Comparison of ENCODE assay signal across 1 cellular context in genomic region chr2:96869281-96869823, GRCh38.
TF ChIP-seq lines count a peak whose summit lies in the region.

No MANE protein-coding gene starts in this region.

TF ChIP-seq in GM23338, 12 proteins besides CTCF, POLR2A, EP300 and RAD21:
- TF ChIP-seq REST (IDR thresholded peaks at IDR 0.05; ENCODE audit: unreplicated experiment) (no peak), STAT1 (IDR thresholded peaks at IDR 0.05; ENCODE audit: unreplicated experiment) (no peak)
